In the genomic region with DNA sequence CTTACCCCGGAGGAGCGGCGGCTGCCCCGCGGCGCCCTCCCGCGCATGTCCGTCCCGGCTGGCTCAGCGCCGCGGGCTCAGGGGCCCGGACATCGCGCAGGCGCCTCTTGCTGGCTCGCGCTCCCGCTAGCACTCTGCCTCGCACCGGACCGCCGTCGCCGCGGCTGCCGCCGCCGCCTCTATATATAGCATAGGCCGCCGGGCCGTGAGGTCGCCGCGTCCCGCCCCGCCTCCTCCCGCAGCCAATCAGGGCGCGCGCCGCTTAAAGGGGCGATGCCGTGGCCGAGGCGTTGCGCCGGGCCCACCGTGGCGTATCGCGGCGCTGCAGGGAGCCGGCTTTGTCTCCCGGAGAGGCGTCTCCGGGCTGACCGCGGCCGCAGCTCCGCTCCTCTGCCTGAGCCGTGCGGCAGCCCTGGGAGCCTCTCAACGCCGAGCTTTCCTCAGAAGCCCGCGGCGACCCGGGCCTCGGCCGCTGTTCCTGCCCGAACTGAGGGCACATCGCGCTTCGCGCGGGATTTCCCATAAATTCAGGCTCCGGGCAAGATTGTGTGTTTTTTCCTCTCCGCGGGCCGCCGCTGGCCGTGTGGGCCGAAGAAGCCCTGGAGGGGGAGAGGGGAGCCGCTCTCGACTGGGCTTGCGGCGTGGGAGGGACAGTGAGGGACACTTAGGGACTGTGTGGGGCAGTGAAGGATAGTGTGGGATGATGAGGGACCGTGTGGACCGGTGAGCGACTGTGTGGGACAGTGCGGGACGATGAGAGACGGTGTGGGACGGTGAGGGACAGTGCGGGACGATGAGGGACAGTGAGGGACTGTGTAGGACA, we compare ENCODE assay signal across 8 cellular contexts. TPM values are rescaled to one million over a fixed set of nuclear protein-coding genes. Genes with fewer than 3 reads are reported as not detected.
DNase-seq lines count a peak whose midpoint lies in the region; ATAC-seq and TF ChIP-seq lines count a peak whose summit lies in the region.

A gene with protein sequence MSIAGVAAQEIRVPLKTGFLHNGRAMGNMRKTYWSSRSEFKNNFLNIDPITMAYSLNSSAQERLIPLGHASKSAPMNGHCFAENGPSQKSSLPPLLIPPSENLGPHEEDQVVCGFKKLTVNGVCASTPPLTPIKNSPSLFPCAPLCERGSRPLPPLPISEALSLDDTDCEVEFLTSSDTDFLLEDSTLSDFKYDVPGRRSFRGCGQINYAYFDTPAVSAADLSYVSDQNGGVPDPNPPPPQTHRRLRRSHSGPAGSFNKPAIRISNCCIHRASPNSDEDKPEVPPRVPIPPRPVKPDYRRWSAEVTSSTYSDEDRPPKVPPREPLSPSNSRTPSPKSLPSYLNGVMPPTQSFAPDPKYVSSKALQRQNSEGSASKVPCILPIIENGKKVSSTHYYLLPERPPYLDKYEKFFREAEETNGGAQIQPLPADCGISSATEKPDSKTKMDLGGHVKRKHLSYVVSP (minus strand): TSS at position 157 of the 823 bp plus-strand sequence. CDS start 10,690 bp downstream, outside the sequence.

- H3K9me3 Mint-ChIP-seq in CD8-positive, alpha-beta T cell, result no peaks in the 10 kb centered on the region
- no peaks in the 10 kb centered on the region for H3K9me3 Mint-ChIP-seq in natural killer cell
- H3K9me3 Mint-ChIP-seq in stimulated activated naive B cell treated with anti-CD40 and anti-IgM and Interleukin-4, amounts not matched to agents 10 μg/mL and 1 μg/mL and 100 μg/mL, for 72 hours, result no peaks in the 10 kb centered on the region

- no peaks in the 10 kb centered on the region for H3K27me3 ChIP-seq in CD8-positive, alpha-beta T cell (ENCODE audit: insufficient read depth, low read length)
- peaks cover 14% of the 10 kb centered on the region for H3K27me3 ChIP-seq in HUES6 (ENCODE audit: control insufficient read depth, insufficient read depth, low read length)

- no peak for TF ChIP-seq CTCF in CD8-positive, alpha-beta T cell (IDR thresholded peaks at IDR 0.05)
- TF ChIP-seq CTCF in fibroblast of pulmonary artery (IDR thresholded peaks at IDR 0.05; ENCODE audit: low read length, missing control alignments) (no peak), natural killer cell (IDR thresholded peaks at IDR 0.05) (no peak)

- CTCF ChIA-PET in CD8-positive, alpha-beta T cell (lab: Charles Lee), result interaction anchor here (1.0 kb wide), 1 partner anchor 288 kb away, joined by 3 read pairs; no protein-coding TSS in a partner anchor

- H3K4me3 ChIP-seq in CD8-positive, alpha-beta T cell (ENCODE audit: low read depth, low read length), result peak within 1 kb of the TSS; percentile 55
- H3K4me3 ChIP-seq in HUES6 (ENCODE audit: low read depth, low read length), result peak within 1 kb of the TSS; percentile 77
- H3K4me3 ChIP-seq in fibroblast of pulmonary artery (replicated peaks; ENCODE audit: low read depth, low read length), result peak within 1 kb of the TSS; percentile 89

- no peak within 1 kb of the TSS for H3K27ac ChIP-seq in CD8-positive, alpha-beta T cell (ENCODE audit: low read depth, low read length)
- H3K27ac ChIP-seq in HUES6 (ENCODE audit: low read depth, low read length), result peak within 1 kb of the TSS; percentile 27; the same call in 1 of the 2 replicates

- peak; percentile 90 for ATAC-seq in CD8-positive, alpha-beta T cell
- ATAC-seq in GM21360 (IDR thresholded peaks at IDR 0.05; ENCODE audit: unreplicated experiment) (peak; percentile 93), natural killer cell (peak; percentile 94 to 97 (median 97))
- ATAC-seq in stimulated activated naive B cell treated with anti-CD40 and anti-IgM and Interleukin-4, amounts not matched to agents 10 μg/mL and 1 μg/mL and 100 μg/mL, for 72 hours (replicated peaks), result peak; percentile 98 to 99

- H3K9ac ChIP-seq in HUES6 (ENCODE audit: low read length), result peak within 1 kb of the TSS; percentile 84

- H3K27ac Mint-ChIP-seq in CD8-positive, alpha-beta T cell, result peak within 1 kb of the TSS; percentile 5
- peak within 1 kb of the TSS; percentile 48 to 80 for H3K27ac Mint-ChIP-seq in natural killer cell
- peak within 1 kb of the TSS; percentile 86 for H3K27ac Mint-ChIP-seq in stimulated activated naive B cell treated with anti-CD40 and anti-IgM and Interleukin-4, amounts not matched to agents 10 μg/mL and 1 μg/mL and 100 μg/mL, for 72 hours

- H3K36me3 Mint-ChIP-seq in CD8-positive, alpha-beta T cell, result no peaks in the 10 kb centered on the region
- H3K36me3 Mint-ChIP-seq in natural killer cell, result no peaks in the 10 kb centered on the region
- H3K36me3 Mint-ChIP-seq in stimulated activated naive B cell treated with anti-CD40 and anti-IgM and Interleukin-4, amounts not matched to agents 10 μg/mL and 1 μg/mL and 100 μg/mL, for 72 hours, result peaks cover 4 to 7% of the 10 kb centered on the region in 2 donors

- POLR2A ChIA-PET in CD8-positive, alpha-beta T cell (lab: Charles Lee), result interaction anchor here (0.6 kb wide), 1 partner anchor 1153 kb away, joined by 3 read pairs; no protein-coding TSS in a partner anchor

- peaks cover 11% of the 10 kb centered on the region for H3K27me3 Mint-ChIP-seq in CD8-positive, alpha-beta T cell (ENCODE audit: low read depth)
- peaks cover 18 to 20% of the 10 kb centered on the region in 2 donors for H3K27me3 Mint-ChIP-seq in natural killer cell (ENCODE audit: low read depth in 2 of 2)
- H3K27me3 Mint-ChIP-seq in stimulated activated naive B cell treated with anti-CD40 and anti-IgM and Interleukin-4, amounts not matched to agents 10 μg/mL and 1 μg/mL and 100 μg/mL, for 72 hours, result peaks cover 17 to 20% of the 10 kb centered on the region in 2 donors

- intact Hi-C loops in CD8-positive, alpha-beta T cell (cut with DNase I, micrococcal nuclease), result loop anchor here (1.0 to 5.0 kb wide), 2 partner anchors 126 to 292 kb away; partner anchors contain the start of gene SLC45A1 (in 2 of the 2)
- intact Hi-C loops in natural killer cell (cut with micrococcal nuclease), result loop anchor here (2.0 kb wide), 2 partner anchors 126 to 290 kb away; no protein-coding TSS in a partner anchor

- H3K4me3 Mint-ChIP-seq in CD8-positive, alpha-beta T cell, result peak within 1 kb of the TSS; percentile 84
- peak within 1 kb of the TSS; percentile 85 for H3K4me3 Mint-ChIP-seq in natural killer cell
- H3K4me3 Mint-ChIP-seq in stimulated activated naive B cell treated with anti-CD40 and anti-IgM and Interleukin-4, amounts not matched to agents 10 μg/mL and 1 μg/mL and 100 μg/mL, for 72 hours, result peak within 1 kb of the TSS; percentile 84 to 87

- DNase-seq in CD8-positive, alpha-beta T cell, result peak; percentile 74 to 93 (median 84)
- DNase-seq in RKO (ENCODE audit: low spot score), result peak; percentile 92
- peak; percentile 85 for DNase-seq in activated gamma-delta T cell (lab: John Stamatoyannopoulos, UW)
- peak; percentile 96 for DNase-seq in fibroblast of pulmonary artery (ENCODE audit: low read depth)
- peak; percentile 90 for DNase-seq in natural killer cell
- peak; percentile 83 for DNase-seq in stimulated activated naive B cell treated with anti-CD40 and anti-IgM and Interleukin-4, amounts not matched to agents 10 μg/mL and 1 μg/mL and 100 μg/mL, for 72 hours

- H3K9me3 ChIP-seq in CD8-positive, alpha-beta T cell (ENCODE audit: low read length), result no peaks in the 10 kb centered on the region
- no peaks in the 10 kb centered on the region for H3K9me3 ChIP-seq in HUES6 (ENCODE audit: control insufficient read depth, insufficient read depth, low read depth, low read length)

- H3K4me1 ChIP-seq in CD8-positive, alpha-beta T cell (ENCODE audit: insufficient read depth, low read length), result peaks cover 13% of the 10 kb centered on the region
- H3K4me1 ChIP-seq in HUES6 (ENCODE audit: control insufficient read depth, insufficient read depth, low read length), result peaks cover 49% of the 10 kb centered on the region

- no peaks in the 10 kb centered on the region for H3K36me3 ChIP-seq in CD8-positive, alpha-beta T cell (ENCODE audit: insufficient read depth, low read length)
- H3K36me3 ChIP-seq in HUES6 (ENCODE audit: control insufficient read depth, insufficient read depth, low read length), result no peaks in the 10 kb centered on the region

- peaks cover 12% of the 10 kb centered on the region for H3K4me1 Mint-ChIP-seq in CD8-positive, alpha-beta T cell (ENCODE audit: low read depth)
- peaks cover 11 to 17% of the 10 kb centered on the region in 2 donors for H3K4me1 Mint-ChIP-seq in natural killer cell
- peaks cover 11 to 14% of the 10 kb centered on the region in 2 donors for H3K4me1 Mint-ChIP-seq in stimulated activated naive B cell treated with anti-CD40 and anti-IgM and Interleukin-4, amounts not matched to agents 10 μg/mL and 1 μg/mL and 100 μg/mL, for 72 hours

RNA-seq across cellular contexts. Expression of the gene that starts here (rescaled TPM):
- 1 to 10 TPM; 4.4 to 4.9 TPM for total RNA-seq in CD8-positive, alpha-beta T cell
- total RNA-seq in natural killer cell, result 1 to 10 TPM; 2.9 to 4.9 (median 4.0) TPM

Comparison
In these comparisons a context has a peak if more than half of its experiments do, and no peak if none do; other contexts are left out.
1. H3K27ac Mint-ChIP-seq: peak in every context shown above with its lines; median percentile 86 in stimulated activated naive B cell treated with anti-CD40 and anti-IgM and Interleukin-4, amounts not matched to agents 10 μg/mL and 1 μg/mL and 100 μg/mL, for 72 hours; 64 in natural killer cell; 5 in CD8-positive, alpha-beta T cell.